8 cellular contexts compared by ENCODE assay signal in the genomic region with DNA sequence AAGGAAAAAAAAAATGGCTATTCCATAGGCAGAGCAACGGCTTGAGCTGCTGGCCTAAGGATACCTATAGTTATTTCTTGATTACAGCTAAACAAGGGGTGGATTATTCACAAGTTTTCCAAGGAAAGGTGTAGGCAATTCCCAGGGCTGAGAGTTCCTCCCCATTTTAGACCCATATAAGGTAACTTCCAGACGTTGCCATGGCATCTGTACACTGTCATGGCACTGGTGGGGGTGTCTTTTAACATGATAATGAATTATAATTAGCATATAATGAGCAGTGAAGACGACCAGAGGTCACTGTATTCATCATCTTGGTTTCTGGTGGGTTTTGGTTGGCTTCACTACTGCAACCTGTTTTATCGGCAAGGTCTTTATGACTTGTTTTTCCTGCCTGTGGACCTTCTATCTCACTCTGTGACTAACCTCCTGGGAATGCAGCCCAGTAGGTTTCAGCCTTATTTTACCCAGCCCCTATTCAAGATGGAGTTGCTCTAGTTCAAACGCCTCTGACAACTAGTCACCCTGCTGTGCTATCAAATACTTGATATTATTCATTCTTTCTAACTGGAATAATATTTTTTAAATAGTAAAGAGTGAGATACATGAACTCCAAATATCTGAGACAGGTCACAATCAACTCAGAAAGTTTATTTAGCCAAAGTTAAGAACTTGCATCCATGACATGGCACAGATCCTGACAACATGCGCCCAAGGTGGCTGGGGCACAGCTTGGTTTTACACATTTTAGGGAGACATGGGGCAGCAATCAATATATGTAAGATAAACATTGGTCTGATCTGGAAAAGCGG. TPM values are rescaled to one million over a fixed set of nuclear protein-coding genes. Genes with fewer than 3 reads are reported as not detected.
A peak's percentile ranks its signal among the peaks of the same experiment; 100 is the strongest.
DNase-seq lines count a peak whose midpoint lies in the region; ATAC-seq and TF ChIP-seq lines count a peak whose summit lies in the region.

No MANE protein-coding gene starts in this region.

- ATAC-seq in activated B cell treated with CpG ODN at 0.5 μM for 24 hours (ENCODE audit: low read depth) (no peak), HG03025 (IDR thresholded peaks at IDR 0.05; ENCODE audit: low FRiP score, unreplicated experiment) (no peak)
- no peak for ATAC-seq in stimulated activated effector memory CD8-positive, alpha-beta T cell treated with anti-CD3 and anti-CD28 coated beads, Interleukin-12 subunit alpha, Interleukin-12 subunit beta, amount 100 ng/mL, for 72 hours

- H3K9me3 Mint-ChIP-seq in T-helper 2 cell treated with Interferon-gamma antibody and Interleukin-4, amounts not matched to agents 5 μg/mL and 100 μg/mL, for 36 hours: no peaks in the 10 kb centered on the region
- no peaks in the 10 kb centered on the region for H3K9me3 Mint-ChIP-seq in activated B cell treated with CpG ODN at 0.5 μM for 24 hours
- H3K9me3 Mint-ChIP-seq in stimulated activated effector memory CD8-positive, alpha-beta T cell treated with anti-CD3 and anti-CD28 coated beads, Interleukin-12 subunit alpha, Interleukin-12 subunit beta, amount 100 ng/mL, for 72 hours: no peaks in the 10 kb centered on the region

- H3K27ac Mint-ChIP-seq in T-helper 2 cell treated with Interferon-gamma antibody and Interleukin-4, amounts not matched to agents 5 μg/mL and 100 μg/mL, for 36 hours: peak overlapping the region; percentile 50
- peak overlapping the region; percentile 50 for H3K27ac Mint-ChIP-seq in activated B cell treated with CpG ODN at 0.5 μM for 24 hours
- H3K27ac Mint-ChIP-seq in stimulated activated effector memory CD8-positive, alpha-beta T cell treated with anti-CD3 and anti-CD28 coated beads, Interleukin-12 subunit alpha, Interleukin-12 subunit beta, amount 100 ng/mL, for 72 hours: peak overlapping the region; percentile 99

- no peak for DNase-seq in T-helper 2 cell treated with Interferon-gamma antibody and Interleukin-4, amounts not matched to agents 5 μg/mL and 100 μg/mL, for 36 hours (ENCODE audit: low spot score)
- DNase-seq in T-helper 2 cell (no peak), activated B cell treated with CpG ODN at 0.5 μM for 24 hours (no peak), iPS DF 4.7 (ENCODE audit: extremely low read depth, low spot score) (peak; percentile 33), AG20443 (ENCODE audit: low spot score) (no peak), inferior parietal cortex (ENCODE audit: extremely low spot score) (no peak)
- DNase-seq in stimulated activated effector memory CD8-positive, alpha-beta T cell treated with anti-CD3 and anti-CD28 coated beads, Interleukin-12 subunit alpha, Interleukin-12 subunit beta, amount 100 ng/mL, for 72 hours (ENCODE audit: low spot score in 2 of 2): no peak

- TF ChIP-seq CTCF in activated B cell treated with CpG ODN at 0.5 μM for 24 hours (IDR thresholded peaks at IDR 0.05): no peak

- peaks cover 2% of the 10 kb centered on the region for H3K27me3 Mint-ChIP-seq in T-helper 2 cell treated with Interferon-gamma antibody and Interleukin-4, amounts not matched to agents 5 μg/mL and 100 μg/mL, for 36 hours (ENCODE audit: low read depth)
- no peaks in the 10 kb centered on the region for H3K27me3 Mint-ChIP-seq in activated B cell treated with CpG ODN at 0.5 μM for 24 hours

- POLR2A ChIA-PET in activated B cell treated with CpG ODN at 0.5 μM for 24 hours (lab: Charles Lee): interaction anchor here (1.5 kb wide), 1 partner anchor 404 kb away, joined by 4 read pairs; a partner anchor contains a TSS

- H3K4me3 Mint-ChIP-seq in T-helper 2 cell treated with Interferon-gamma antibody and Interleukin-4, amounts not matched to agents 5 μg/mL and 100 μg/mL, for 36 hours: peak overlapping the region; percentile 100
- peak overlapping the region; percentile 100 for H3K4me3 Mint-ChIP-seq in activated B cell treated with CpG ODN at 0.5 μM for 24 hours
- H3K4me3 Mint-ChIP-seq in stimulated activated effector memory CD8-positive, alpha-beta T cell treated with anti-CD3 and anti-CD28 coated beads, Interleukin-12 subunit alpha, Interleukin-12 subunit beta, amount 100 ng/mL, for 72 hours: peak overlapping the region; percentile 99

- peaks cover 13% of the 10 kb centered on the region for H3K4me1 Mint-ChIP-seq in T-helper 2 cell treated with Interferon-gamma antibody and Interleukin-4, amounts not matched to agents 5 μg/mL and 100 μg/mL, for 36 hours (ENCODE audit: low read depth)
- H3K4me1 Mint-ChIP-seq in activated B cell treated with CpG ODN at 0.5 μM for 24 hours: peaks cover 27% of the 10 kb centered on the region
- H3K4me1 Mint-ChIP-seq in stimulated activated effector memory CD8-positive, alpha-beta T cell treated with anti-CD3 and anti-CD28 coated beads, Interleukin-12 subunit alpha, Interleukin-12 subunit beta, amount 100 ng/mL, for 72 hours: peaks cover 11% of the 10 kb centered on the region

- CTCF ChIA-PET in activated B cell treated with CpG ODN at 0.5 μM for 24 hours (lab: Charles Lee): no interaction called here

- intact Hi-C loops in activated B cell treated with CpG ODN at 0.5 μM for 24 hours (cut with micrococcal nuclease): loop anchor here (5.0 kb wide), 1 partner anchor 317 kb away; a partner anchor contains a TSS

- H3K36me3 Mint-ChIP-seq in T-helper 2 cell treated with Interferon-gamma antibody and Interleukin-4, amounts not matched to agents 5 μg/mL and 100 μg/mL, for 36 hours (ENCODE audit: low read depth): peaks cover 9% of the 10 kb centered on the region
- peaks cover 13% of the 10 kb centered on the region for H3K36me3 Mint-ChIP-seq in activated B cell treated with CpG ODN at 0.5 μM for 24 hours (ENCODE audit: low read depth)
- H3K36me3 Mint-ChIP-seq in stimulated activated effector memory CD8-positive, alpha-beta T cell treated with anti-CD3 and anti-CD28 coated beads, Interleukin-12 subunit alpha, Interleukin-12 subunit beta, amount 100 ng/mL, for 72 hours: peaks cover 33% of the 10 kb centered on the region

RNA-seq across cellular contexts. Expression of a gene that starts 1.4 kb away (rescaled TPM):
- 20.7 and 23.6 TPM in 2 replicates for total RNA-seq in activated B cell treated with CpG ODN at 0.5 μM for 24 hours

RNA-seq across cellular contexts. Expression of a gene that starts 42.7 kb away (rescaled TPM):
- not detected in 2 replicates for total RNA-seq in activated B cell treated with CpG ODN at 0.5 μM for 24 hours
